In the genomic region with DNA sequence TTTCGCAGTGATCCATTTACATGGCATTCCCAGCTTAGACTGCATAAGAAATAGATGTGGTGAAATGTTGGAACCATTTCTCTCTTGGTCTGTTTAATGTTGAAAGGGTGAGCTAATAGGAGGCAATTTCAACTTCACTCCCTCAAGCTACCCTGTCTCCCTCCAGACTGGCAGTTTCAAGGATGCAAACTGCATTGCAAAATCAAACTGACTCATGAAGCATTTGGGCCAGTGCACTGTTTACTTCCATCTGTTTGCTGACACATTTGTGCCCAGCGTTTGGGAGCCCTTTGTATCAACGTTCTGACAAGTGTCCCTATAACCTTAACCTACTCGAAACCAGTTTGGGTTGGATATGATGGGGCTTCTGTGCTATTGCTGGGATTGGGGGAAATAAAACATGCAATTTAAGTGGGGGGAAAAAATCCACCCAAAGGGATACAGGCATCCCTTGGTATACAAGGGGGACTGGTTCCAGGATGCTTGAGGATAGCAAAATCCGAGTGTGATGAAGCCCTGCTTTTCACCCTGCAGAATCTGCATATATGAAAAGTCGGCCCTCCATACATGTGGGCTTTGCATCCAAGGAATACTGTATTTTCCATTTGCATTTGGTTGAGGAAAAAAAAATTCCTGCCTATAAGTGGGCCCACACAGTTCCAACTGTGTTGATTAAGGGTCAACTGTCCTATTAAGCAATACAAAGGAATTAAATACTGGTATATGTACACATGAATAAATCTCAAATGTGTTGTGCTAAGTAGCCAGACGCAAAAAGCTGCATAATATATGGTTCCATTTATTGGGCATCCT, we compare ENCODE assay signal across 13 cellular contexts. TPM values are rescaled to one million over a fixed set of nuclear protein-coding genes. Genes with fewer than 3 reads are reported as not detected.
DNase-seq lines count a peak whose midpoint lies in the region; ATAC-seq, FAIRE-seq and TF ChIP-seq lines count a peak whose summit lies in the region.
"Had no signal": no experiment of that assay in that cellular context is flagged by ENCODE, and none has a peak within 500 bp of the region (broad histone marks: within the 10 kb centered on the region; RNA-seq: fewer than 3 reads in every experiment).

No MANE protein-coding gene starts in this region.

- WGBS in mammary epithelial cell (ENCODE audit: low coverage, missing lambda C conversion rate): 62% methylated on average over 6 of the region's 7 CpGs

- peaks cover 100% of the 10 kb centered on the region for H3K79me2 ChIP-seq in mammary epithelial cell (ENCODE audit: insufficient read depth, low read length)

- DNase-seq in ACHN (peak; percentile 37), Kasumi-1 (lab: John Stamatoyannopoulos, UW) (peak; percentile 17 to 34), mammary epithelial cell (peak; percentile 77), lower lobe of right lung (no peak), kidney (no peak), islet precursor cell (no peak)
- DNase-seq: activated gamma-delta T cell treated with Interleukin-2 at 50 U/mL for 16 hours; CD4-positive, alpha-beta memory T cell; NCI-H1048; T-helper 17 cell had no signal

- FAIRE-seq in kidney (lab: Jason Lieb, UNC): no peak
- FAIRE-seq: endothelial cell of umbilical vein had no signal

- no peaks in the 10 kb centered on the region for H3K9me3 ChIP-seq in mammary epithelial cell (replicated peaks; ENCODE audit: insufficient read depth, low read length)
- H3K9me3 ChIP-seq in lower lobe of right lung: no peaks in the 10 kb centered on the region
- no peaks in the 10 kb centered on the region for H3K9me3 ChIP-seq in kidney (ENCODE audit: control insufficient read depth in 1 of 2, low read length in 2 of 2)

- ATAC-seq in lower lobe of right lung (peak; percentile 93 to 94), HG03025 (IDR thresholded peaks at IDR 0.05; ENCODE audit: low FRiP score, unreplicated experiment) (no peak), HG02973 (IDR thresholded peaks at IDR 0.05; ENCODE audit: unreplicated experiment) (no peak)
- ATAC-seq: T-helper 17 cell had no signal

- H3K4me3 ChIP-seq in mammary epithelial cell (replicated peaks in 1 of 3; ENCODE audit: insufficient read depth in 1 of 3, low read depth in 2 of 3, low read length in 3 of 3): no peak overlapping the region
- no peak overlapping the region for H3K4me3 ChIP-seq in lower lobe of right lung
- no peak overlapping the region for H3K4me3 ChIP-seq in kidney (ENCODE audit: low read length in 2 of 2)

- BruUV-seq in mammary epithelial cell (replicated peaks; lab: Mats Ljungman, UMichigan): no TSS peak

- TF ChIP-seq CTCF in mammary epithelial cell (conservative IDR thresholded peaks at IDR 0.05 in 1 of 2, IDR thresholded peaks at IDR 0.05 in 1 of 2; ENCODE audit: extremely low read depth in 1 of 2, insufficient read depth in 1 of 2, low read depth in 1 of 2, low read length in 2 of 2): no peak
- no peak for TF ChIP-seq CTCF in lower lobe of right lung (IDR thresholded peaks at IDR 0.05)
- TF ChIP-seq CTCF in kidney (IDR thresholded peaks at IDR 0.05; ENCODE audit: borderline replicate concordance, extremely low read depth, insufficient read depth): no peak

- H2AFZ ChIP-seq in mammary epithelial cell (ENCODE audit: low read depth, low read length): no peak overlapping the region

- peaks cover 22% of the 10 kb centered on the region for H3K4me1 ChIP-seq in mammary epithelial cell (ENCODE audit: insufficient read depth, low read length)
- peaks cover 50% of the 10 kb centered on the region for H3K4me1 ChIP-seq in lower lobe of right lung
- peaks cover 0 to 2% of the 10 kb centered on the region in 2 donors for H3K4me1 ChIP-seq in kidney (ENCODE audit: control insufficient read depth in 1 of 2, insufficient read depth in 1 of 2, low read depth in 1 of 2, low read length in 2 of 2)

- peaks cover 16% of the 10 kb centered on the region for H4K20me1 ChIP-seq in mammary epithelial cell (ENCODE audit: insufficient read depth, low read length)

- H3K27me3 ChIP-seq in mammary epithelial cell (ENCODE audit: insufficient read depth, low read length) (no peaks in the 10 kb centered on the region), lower lobe of right lung (ENCODE audit: low read depth) (no peaks in the 10 kb centered on the region)

- in situ Hi-C loops in ACHN (cut with HindIII; ENCODE audit: low pct_ligation_motif_present, low pct_unique_long_range_greater_than_20kb, low sequenced_read_pairs): no loop called here
- in situ Hi-C loops in mammary epithelial cell (cut with MboI; ENCODE audit: low sequenced_read_pairs in 2 of 2): no loop called here

- CTCF ChIA-PET in mammary epithelial cell (lab: Charles Lee; ENCODE audit: low non-redundant PET): no interaction called here

- H3K9ac ChIP-seq in mammary epithelial cell (ENCODE audit: insufficient read depth, low read length): no peak overlapping the region
- no peak overlapping the region for H3K9ac ChIP-seq in kidney (ENCODE audit: low read length in 2 of 2)

- H3K36me3 ChIP-seq in mammary epithelial cell (ENCODE audit: insufficient read depth, low read length): peaks cover 2% of the 10 kb centered on the region
- H3K36me3 ChIP-seq in lower lobe of right lung: no peaks in the 10 kb centered on the region
- H3K36me3 ChIP-seq in kidney (ENCODE audit: control insufficient read depth in 1 of 2, insufficient read depth in 2 of 2, low read length in 2 of 2): no peaks in the 10 kb centered on the region

- no peak overlapping the region for H3K27ac ChIP-seq in mammary epithelial cell (ENCODE audit: insufficient read depth, low read depth, low read length)
- no peak overlapping the region for H3K27ac ChIP-seq in lower lobe of right lung
- H3K27ac ChIP-seq in kidney (ENCODE audit: low read depth in 2 of 2, low read length in 2 of 2): no peak overlapping the region

- intact Hi-C loops in mammary epithelial cell (cut with micrococcal nuclease): loop anchor here (1.0 kb wide), 1 partner anchor 10 kb away; no protein-coding TSS in a partner anchor
- intact Hi-C loops in lower lobe of right lung (cut with DNase I): no loop called here
- intact Hi-C loops in kidney (cut with DNase I): no loop called here

- dilution Hi-C loops in mammary epithelial cell (cut with HindIII; ENCODE audit: low sequenced_read_pairs): no loop called here

- no peak overlapping the region for H3K4me2 ChIP-seq in mammary epithelial cell (ENCODE audit: insufficient read depth, low read depth, low read length)

RNA-seq across cellular contexts. Expression of a gene that starts 15.6 kb away (rescaled TPM):
- total RNA-seq in mammary epithelial cell (100 to 1,000 TPM in 1 of 2 donors, 10 to 100 TPM in 1; 57.3 to 105 TPM), lower lobe of right lung (96.0 TPM), kidney (92.7 TPM)
- polyA plus RNA-seq in mammary epithelial cell (56.0 TPM), kidney (ENCODE audit: insufficient read depth, low read depth, low replicate concordance) (123 TPM)
- polyA minus RNA-seq in mammary epithelial cell: 93.7 TPM

Comparison
In these comparisons a context has a peak if more than half of its experiments do, and no peak if none do; other contexts are left out.
1. DNase-seq: peak in ACHN (single experiment), Kasumi-1 (2 of 2) and mammary epithelial cell (single experiment); none in lower lobe of right lung (single experiment), kidney (single experiment) and islet precursor cell (single experiment).
2. ATAC-seq: peak in lower lobe of right lung (2 of 2); none in HG03025 (single experiment) and HG02973 (single experiment).